In genomic region chr10:28520346-28520745, GRCh38 we compare ENCODE assay signal across 24 cellular contexts. TPM values are rescaled to one million over a fixed set of nuclear protein-coding genes. Genes with fewer than 3 reads are reported as not detected.
DNase-seq lines count a peak whose midpoint lies in the region; ATAC-seq, FAIRE-seq and TF ChIP-seq lines count a peak whose summit lies in the region.
"Had no signal": no experiment of that assay in that cellular context is flagged by ENCODE, and none has a peak within 500 bp of the region (broad histone marks: within the 10 kb centered on the region; RNA-seq: fewer than 3 reads in every experiment).

No MANE protein-coding gene starts in this region.

- no peak overlapping the region for H2AK5ac ChIP-seq in trophoblast cell (ENCODE audit: low read length)

- H3K14ac ChIP-seq in trophoblast cell (ENCODE audit: low read length) = no peak overlapping the region

- no peak for DNase-seq in MCF 10A (ENCODE audit: unreplicated experiment)
- no peak for DNase-seq in mammary epithelial cell
- DNase-seq in RWPE2 (ENCODE audit: low spot score) = no peak
- DNase-seq in stimulated activated naive CD8-positive, alpha-beta T cell treated with anti-CD3 and anti-CD28 coated beads, Interleukin-15, amount 100 ng/mL, for 72 hours = no peak
- DNase-seq in trophoblast cell = no peak
- DNase-seq: AML-193; BE2C; CD4-positive, alpha-beta T cell; CD8-positive, alpha-beta memory T cell; DMS 273 treated with DMSO at 0.1 percent for 48 hours; DMS79; GDM1; H9 had no signal

- no peak overlapping the region for H4K91ac ChIP-seq in trophoblast cell (ENCODE audit: low read depth, low read length)

- no peaks in the 10 kb centered on the region for H3K4me1 Mint-ChIP-seq in MCF 10A (ENCODE audit: insufficient read depth, unreplicated experiment)
- H3K4me1 Mint-ChIP-seq in stimulated activated naive CD8-positive, alpha-beta T cell treated with anti-CD3 and anti-CD28 coated beads, Interleukin-15, amount 100 ng/mL, for 72 hours = no peaks in the 10 kb centered on the region
- H3K4me1 Mint-ChIP-seq: CD8-positive, alpha-beta memory T cell had no signal

- no peak overlapping the region for H4K8ac ChIP-seq in trophoblast cell (ENCODE audit: low read depth, low read length)

- H3K27me3 ChIP-seq in mammary epithelial cell (ENCODE audit: insufficient read depth, low read length) (no peaks in the 10 kb centered on the region), RWPE2 (ENCODE audit: insufficient read depth, poor library complexity, severe bottlenecking) (no peaks in the 10 kb centered on the region), trophoblast cell (ENCODE audit: insufficient read depth, low read length) (no peaks in the 10 kb centered on the region)
- H3K27me3 ChIP-seq: BE2C; BLaER1 treated with 17β-estradiol and CSF1 and Interleukin-3, amounts not matched to agents 10 nM and 100 nM had no signal

- H3K9me3 Mint-ChIP-seq in MCF 10A (ENCODE audit: unreplicated experiment) = peaks cover 8% of the 10 kb centered on the region
- H3K9me3 Mint-ChIP-seq in stimulated activated naive CD8-positive, alpha-beta T cell treated with anti-CD3 and anti-CD28 coated beads, Interleukin-15, amount 100 ng/mL, for 72 hours = peaks cover 11 to 33% of the 10 kb centered on the region in 2 donors

- no peak for TF ChIP-seq CTCF in MCF 10A (IDR thresholded peaks at IDR 0.05; ENCODE audit: unreplicated experiment)
- no peak for TF ChIP-seq CTCF in mammary epithelial cell (conservative IDR thresholded peaks at IDR 0.05 in 1 of 2, IDR thresholded peaks at IDR 0.05 in 1 of 2; ENCODE audit: extremely low read depth in 1 of 2, insufficient read depth in 1 of 2, low read depth in 1 of 2, low read length in 2 of 2)
- TF ChIP-seq CTCF in RWPE2 (IDR thresholded peaks at IDR 0.05; ENCODE audit: poor library complexity, severe bottlenecking) = no peak

- H3K27me3 Mint-ChIP-seq in MCF 10A (ENCODE audit: insufficient read depth, unreplicated experiment) = no peaks in the 10 kb centered on the region
- no peaks in the 10 kb centered on the region for H3K27me3 Mint-ChIP-seq in stimulated activated naive CD8-positive, alpha-beta T cell treated with anti-CD3 and anti-CD28 coated beads, Interleukin-15, amount 100 ng/mL, for 72 hours
- H3K27me3 Mint-ChIP-seq: CD4-positive, alpha-beta T cell; CD8-positive, alpha-beta memory T cell had no signal

- no peaks in the 10 kb centered on the region for H4K20me1 ChIP-seq in mammary epithelial cell (ENCODE audit: insufficient read depth, low read length)
- H4K20me1 ChIP-seq: BLaER1 treated with 17β-estradiol and CSF1 and Interleukin-3, amounts not matched to agents 10 nM and 100 nM had no signal

- H3K4me2 ChIP-seq in mammary epithelial cell (ENCODE audit: insufficient read depth, low read depth, low read length) = no peak overlapping the region
- H3K4me2 ChIP-seq in trophoblast cell (ENCODE audit: low read length) = no peak overlapping the region
- H3K4me2 ChIP-seq: BLaER1 treated with 17β-estradiol and CSF1 and Interleukin-3, amounts not matched to agents 10 nM and 100 nM; GM23338 had no signal

- H3K36me3 ChIP-seq in mammary epithelial cell (ENCODE audit: insufficient read depth, low read length) = no peaks in the 10 kb centered on the region
- peaks cover 11% of the 10 kb centered on the region for H3K36me3 ChIP-seq in RWPE2 (ENCODE audit: low read depth)
- peaks cover 8 to 14% of the 10 kb centered on the region in 2 experiments for H3K36me3 ChIP-seq in trophoblast cell (ENCODE audit: control insufficient read depth in 1 of 2, insufficient read depth in 2 of 2, low read length in 2 of 2)
- H3K36me3 ChIP-seq: BE2C had no signal

- H3K4ac ChIP-seq in trophoblast cell (ENCODE audit: low read depth, low read length) = no peak overlapping the region

- in situ Hi-C loops in mammary epithelial cell (cut with MboI; ENCODE audit: low sequenced_read_pairs in 2 of 2) = no loop called here

- H2BK120ac ChIP-seq in trophoblast cell (ENCODE audit: insufficient read depth, low read length, poor library complexity) = no peak overlapping the region

- H3K27ac Mint-ChIP-seq in MCF 10A (ENCODE audit: low read depth, unreplicated experiment) = peak overlapping the region; percentile 23
- H3K27ac Mint-ChIP-seq in stimulated activated naive CD8-positive, alpha-beta T cell treated with anti-CD3 and anti-CD28 coated beads, Interleukin-15, amount 100 ng/mL, for 72 hours = no peak overlapping the region
- H3K27ac Mint-ChIP-seq: CD4-positive, alpha-beta T cell; CD8-positive, alpha-beta memory T cell; GM23338; H9 had no signal

- dilution Hi-C loops in mammary epithelial cell (cut with HindIII; ENCODE audit: low sequenced_read_pairs) = no loop called here

- H2BK5ac ChIP-seq in trophoblast cell (ENCODE audit: low read depth, low read length, poor library complexity) = no peak overlapping the region

- H3K18ac ChIP-seq in trophoblast cell (ENCODE audit: low read length) = no peak overlapping the region

- H2AFZ ChIP-seq in mammary epithelial cell (ENCODE audit: low read depth, low read length) (no peak overlapping the region), trophoblast cell (ENCODE audit: insufficient read depth, low read length, poor library complexity) (no peak overlapping the region)
- H2AFZ ChIP-seq: GM23338 had no signal

- H3K4me3 Mint-ChIP-seq in MCF 10A (ENCODE audit: unreplicated experiment) = no peak overlapping the region
- no peak overlapping the region for H3K4me3 Mint-ChIP-seq in stimulated activated naive CD8-positive, alpha-beta T cell treated with anti-CD3 and anti-CD28 coated beads, Interleukin-15, amount 100 ng/mL, for 72 hours
- H3K4me3 Mint-ChIP-seq: CD14-positive monocyte; CD4-positive, alpha-beta T cell; CD8-positive, alpha-beta memory T cell; GM23338; H9 had no signal

- peak; percentile 45 for FAIRE-seq in endometrium (lab: Jason Lieb, UNC)
- FAIRE-seq: A204.1, D721Med, GM12878, GM18507 had no signal

- peaks cover 3% of the 10 kb centered on the region for H3K79me1 ChIP-seq in trophoblast cell (ENCODE audit: low read length)

- BruUV-seq in MCF 10A (replicated peaks; lab: Mats Ljungman, UMichigan) (no TSS peak), mammary epithelial cell (replicated peaks; lab: Mats Ljungman, UMichigan) (no TSS peak)

- H3K9me3 ChIP-seq in mammary epithelial cell (replicated peaks; ENCODE audit: insufficient read depth, low read length) (no peaks in the 10 kb centered on the region), RWPE2 (ENCODE audit: severe bottlenecking) (peaks cover 6% of the 10 kb centered on the region), trophoblast cell (ENCODE audit: insufficient read depth, low read depth, low read length) (no peaks in the 10 kb centered on the region)

- no peak overlapping the region for H3K4me3 ChIP-seq in mammary epithelial cell (replicated peaks in 1 of 3; ENCODE audit: insufficient read depth in 1 of 3, low read depth in 2 of 3, low read length in 3 of 3)
- H3K4me3 ChIP-seq in RWPE2 (ENCODE audit: severe bottlenecking) = no peak overlapping the region
- no peak overlapping the region for H3K4me3 ChIP-seq in trophoblast cell (ENCODE audit: low read depth, low read length)
- H3K4me3 ChIP-seq: BLaER1 treated with 17β-estradiol and CSF1 and Interleukin-3, amounts not matched to agents 10 nM and 100 nM; GM12878; GM23338 had no signal

- no peak overlapping the region for H3K9ac ChIP-seq in mammary epithelial cell (ENCODE audit: insufficient read depth, low read length)
- no peak overlapping the region for H3K9ac ChIP-seq in trophoblast cell (ENCODE audit: low read length)
- H3K9ac ChIP-seq: BLaER1 treated with 17β-estradiol and CSF1 and Interleukin-3, amounts not matched to agents 10 nM and 100 nM had no signal

- no peak overlapping the region for H4K12ac ChIP-seq in trophoblast cell (ENCODE audit: low read depth, low read length)

- H3K79me2 ChIP-seq in mammary epithelial cell (ENCODE audit: insufficient read depth, low read length) (no peaks in the 10 kb centered on the region), trophoblast cell (ENCODE audit: control insufficient read depth, insufficient read depth, low read length, poor library complexity) (no peaks in the 10 kb centered on the region)

- H3K36me3 Mint-ChIP-seq in MCF 10A (ENCODE audit: insufficient read depth, unreplicated experiment) = peaks cover 21% of the 10 kb centered on the region

- intact Hi-C loops in MCF 10A (cut with micrococcal nuclease) (no loop called here), mammary epithelial cell (cut with micrococcal nuclease) (no loop called here)

- no peak overlapping the region for H3K23ac ChIP-seq in trophoblast cell (ENCODE audit: low read length)

- no peak overlapping the region for H2BK12ac ChIP-seq in trophoblast cell (ENCODE audit: low read length)

- WGBS in mammary epithelial cell (ENCODE audit: low coverage, missing lambda C conversion rate) = 93% methylated on average over 3 of the region's 3 CpGs
- WGBS in trophoblast cell (ENCODE audit: extremely low coverage, insufficient coverage, insufficient read length) = no CpG with 5 or more reads among the region's 3 CpGs

- H3K4me1 ChIP-seq in mammary epithelial cell (ENCODE audit: insufficient read depth, low read length) (no peaks in the 10 kb centered on the region), RWPE2 (ENCODE audit: insufficient read depth, poor library complexity, severe bottlenecking) (peaks cover 6% of the 10 kb centered on the region), trophoblast cell (ENCODE audit: control insufficient read depth in 1 of 2, insufficient read depth in 2 of 2, low read length in 2 of 2) (no peaks in the 10 kb centered on the region)
- H3K4me1 ChIP-seq: BE2C had no signal

- CTCF ChIA-PET in MCF 10A (lab: Yijun Ruan, JAX) (no interaction called here), mammary epithelial cell (lab: Charles Lee; ENCODE audit: low non-redundant PET) (no interaction called here)

- ATAC-seq in RWPE2 (ENCODE audit: low read depth) = no peak
- ATAC-seq in stimulated activated naive CD8-positive, alpha-beta T cell treated with anti-CD3 and anti-CD28 coated beads, Interleukin-15, amount 100 ng/mL, for 72 hours = no peak
- no peak for ATAC-seq in HG02852 (IDR thresholded peaks at IDR 0.05; ENCODE audit: unreplicated experiment)
- ATAC-seq: GM12878, GM23338, HCT116 had no signal

- H3K27ac ChIP-seq in mammary epithelial cell (ENCODE audit: insufficient read depth, low read depth, low read length) (no peak overlapping the region), RWPE2 (ENCODE audit: poor library complexity, severe bottlenecking) (peak overlapping the region; percentile 51), trophoblast cell (ENCODE audit: low read depth, low read length) (no peak overlapping the region)
- H3K27ac ChIP-seq: 22Rv1; BLaER1 treated with 17β-estradiol and CSF1 and Interleukin-3, amounts not matched to agents 10 nM and 100 nM had no signal

- POLR2A ChIA-PET in MCF 10A (lab: Yijun Ruan, JAX) = interaction anchor here (1.3 to 1.5 kb wide), 2 partner anchors 12 to 14 kb away, joined by 4 to 5 read pairs; partner anchors contain the start of gene WAC

RNA-seq across cellular contexts. Expression of gene WAC, which starts 12.6 kb away (rescaled TPM):
- 151 and 155 TPM in 2 replicates for total RNA-seq in MCF 10A (2022)
- total RNA-seq in mammary epithelial cell = 100 to 1,000 TPM in 1 of 2 donors, 10 to 100 TPM in 1; 57.0 to 105 TPM
- polyA plus RNA-seq in mammary epithelial cell = 58.6 TPM
- 39.1 TPM for polyA minus RNA-seq in mammary epithelial cell
- polyA plus RNA-seq in trophoblast cell (2013) = 143 and 144 TPM in 2 replicates
